Comparison of ENCODE assay signal across 7 cellular contexts in genomic region chr3:133366921-133367320, GRCh38. TPM values are rescaled to one million over a fixed set of nuclear protein-coding genes. Genes with fewer than 3 reads are reported as not detected.
"Had no signal": no experiment of that assay in that cellular context is flagged by ENCODE, and none has a peak within 500 bp of the region (broad histone marks: within the 10 kb centered on the region; RNA-seq: fewer than 3 reads in every experiment).

No MANE protein-coding gene starts in this region.

- H3K27ac ChIP-seq: HL-60 had no signal

- H3K4me3 ChIP-seq: K562 had no signal

- ATAC-seq: HepG2, K562 had no signal

- DNase-seq: IMR-90, KBM-7 had no signal

RNA-seq across cellular contexts. Expression of gene BFSP2, which starts 32.9 kb away (rescaled TPM):
- total RNA-seq: HepG2, HT-29, HT1080, IMR-90, K562 had no signal
- polyA plus RNA-seq: HepG2, IMR-90, K562 had no signal
